In genomic region chr6:41901882-41902519, GRCh38 we compare ENCODE assay signal across 8 cellular contexts. TPM values are rescaled to one million over a fixed set of nuclear protein-coding genes. Genes with fewer than 3 reads are reported as not detected.
DNase-seq lines count a peak whose midpoint lies in the region; ATAC-seq and TF ChIP-seq lines count a peak whose summit lies in the region.

No MANE protein-coding gene starts in this region.

- H3K4me3 ChIP-seq in OCI-LY3 (ENCODE audit: low read length) (no peak overlapping the region), mucosa of descending colon (no peak overlapping the region)

- CTCF ChIA-PET in activated naive CD4-positive, alpha-beta T cell treated with anti-CD3 and anti-CD28 coated beads for 36 hours (lab: Charles Lee): interaction anchor here (0.7 to 4.2 kb wide), 5 partner anchors 55 to 1268 kb away, joined by 3 to 32 read pairs (median 3); no protein-coding TSS in a partner anchor

- H3K36me3 ChIP-seq in OCI-LY3 (replicated peaks; ENCODE audit: low read depth, low read length) (peaks cover 25% of the 10 kb centered on the region), mucosa of descending colon (ENCODE audit: low read depth) (peaks cover 3% of the 10 kb centered on the region)

- no peak overlapping the region for H2AFZ ChIP-seq in OCI-LY3 (ENCODE audit: low read depth, low read length)

- no peak overlapping the region for H3K27ac Mint-ChIP-seq in activated naive CD4-positive, alpha-beta T cell treated with anti-CD3 and anti-CD28 coated beads for 36 hours
- H3K27ac Mint-ChIP-seq in stimulated activated memory B cell treated with anti-CD40 and anti-IgM and Interleukin-4, amounts not matched to agents 10 μg/mL and 1 μg/mL and 100 μg/mL, for 72 hours: no peak overlapping the region

- H3K79me2 ChIP-seq in OCI-LY3 (ENCODE audit: low read length): no peaks in the 10 kb centered on the region

- H3K9me3 ChIP-seq in OCI-LY3 (ENCODE audit: insufficient read depth, low read length) (no peaks in the 10 kb centered on the region), mucosa of descending colon (no peaks in the 10 kb centered on the region)

- ATAC-seq in mucosa of descending colon (peak; percentile 30), GM19328 (IDR thresholded peaks at IDR 0.05; ENCODE audit: unreplicated experiment) (no peak)
- no peak for ATAC-seq in stimulated activated memory B cell treated with anti-CD40 and anti-IgM and Interleukin-4, amounts not matched to agents 10 μg/mL and 1 μg/mL and 100 μg/mL, for 72 hours

- intact Hi-C loops in activated naive CD4-positive, alpha-beta T cell treated with anti-CD3 and anti-CD28 coated beads for 36 hours (cut with micrococcal nuclease): loop anchor here (1.0 kb wide), 2 partner anchors 142 to 146 kb away; no protein-coding TSS in a partner anchor
- intact Hi-C loops in mucosa of descending colon (cut with DNase I, micrococcal nuclease): no loop called here

- TF ChIP-seq CTCF in GM10266 (IDR thresholded peaks at IDR 0.05; ENCODE audit: control insufficient read depth, insufficient read depth, low read depth, missing control alignments) (peak; percentile 39), OCI-LY3 (IDR thresholded peaks at IDR 0.05; ENCODE audit: low read depth, low read length) (peak; percentile 44), mucosa of descending colon (IDR thresholded peaks at IDR 0.05) (no peak)

- no peak overlapping the region for H3K4me2 ChIP-seq in OCI-LY3 (ENCODE audit: low read length)

- no peaks in the 10 kb centered on the region for H3K9me3 Mint-ChIP-seq in activated naive CD4-positive, alpha-beta T cell treated with anti-CD3 and anti-CD28 coated beads for 36 hours
- no peaks in the 10 kb centered on the region for H3K9me3 Mint-ChIP-seq in stimulated activated memory B cell treated with anti-CD40 and anti-IgM and Interleukin-4, amounts not matched to agents 10 μg/mL and 1 μg/mL and 100 μg/mL, for 72 hours

- H3K4me1 Mint-ChIP-seq in activated naive CD4-positive, alpha-beta T cell treated with anti-CD3 and anti-CD28 coated beads for 36 hours (ENCODE audit: low read depth): peaks cover 16% of the 10 kb centered on the region
- H3K4me1 Mint-ChIP-seq in stimulated activated memory B cell treated with anti-CD40 and anti-IgM and Interleukin-4, amounts not matched to agents 10 μg/mL and 1 μg/mL and 100 μg/mL, for 72 hours: no peaks in the 10 kb centered on the region

- DNase-seq in GM10266 (ENCODE audit: extremely low spot score) (peak; percentile 42), mucosa of descending colon (peak in 1 of 3 donors; percentile 39), NCI-H524 treated with DMSO at 0.1 percent for 48 hours (lab: John Stamatoyannopoulos, UW) (no peak), SIG-M5 treated with dmso at 0.1 percent for 504 hours (lab: John Stamatoyannopoulos, UW; ENCODE audit: unreplicated experiment) (no peak)
- DNase-seq in activated naive CD4-positive, alpha-beta T cell treated with anti-CD3 and anti-CD28 coated beads for 36 hours: peak; percentile 82

- no peaks in the 10 kb centered on the region for H4K20me1 ChIP-seq in OCI-LY3 (ENCODE audit: insufficient read depth, low read length)

- no peak overlapping the region for H3K27ac ChIP-seq in OCI-LY3 (ENCODE audit: low read length)

- H3K4me3 Mint-ChIP-seq in activated naive CD4-positive, alpha-beta T cell treated with anti-CD3 and anti-CD28 coated beads for 36 hours: no peak overlapping the region
- H3K4me3 Mint-ChIP-seq in stimulated activated memory B cell treated with anti-CD40 and anti-IgM and Interleukin-4, amounts not matched to agents 10 μg/mL and 1 μg/mL and 100 μg/mL, for 72 hours: no peak overlapping the region

- no peaks in the 10 kb centered on the region for H3K4me1 ChIP-seq in OCI-LY3 (ENCODE audit: low read length)
- no peaks in the 10 kb centered on the region for H3K4me1 ChIP-seq in mucosa of descending colon (ENCODE audit: low read depth)

- H3K9ac ChIP-seq in OCI-LY3 (ENCODE audit: low read length): no peak overlapping the region

- peaks cover 3% of the 10 kb centered on the region for H3K36me3 Mint-ChIP-seq in activated naive CD4-positive, alpha-beta T cell treated with anti-CD3 and anti-CD28 coated beads for 36 hours (ENCODE audit: low read depth)
- H3K36me3 Mint-ChIP-seq in stimulated activated memory B cell treated with anti-CD40 and anti-IgM and Interleukin-4, amounts not matched to agents 10 μg/mL and 1 μg/mL and 100 μg/mL, for 72 hours: peaks cover 14% of the 10 kb centered on the region

- H3K27me3 Mint-ChIP-seq in activated naive CD4-positive, alpha-beta T cell treated with anti-CD3 and anti-CD28 coated beads for 36 hours (ENCODE audit: low read depth): no peaks in the 10 kb centered on the region
- H3K27me3 Mint-ChIP-seq in stimulated activated memory B cell treated with anti-CD40 and anti-IgM and Interleukin-4, amounts not matched to agents 10 μg/mL and 1 μg/mL and 100 μg/mL, for 72 hours: no peaks in the 10 kb centered on the region

- no peaks in the 10 kb centered on the region for H3K27me3 ChIP-seq in OCI-LY3 (ENCODE audit: low read depth, low read length)

RNA-seq across cellular contexts. Expression of gene USP49, which starts 6.8 kb away (rescaled TPM):
- 1 to 10 TPM; 8.3 to 8.4 TPM for total RNA-seq in activated naive CD4-positive, alpha-beta T cell treated with anti-CD3 and anti-CD28 coated beads for 36 hours
- 1 to 10 TPM; 2.8 to 3.7 (median 3.2) TPM for total RNA-seq in mucosa of descending colon

RNA-seq across cellular contexts. Expression of gene MED20, which starts 18.9 kb away (rescaled TPM):
- total RNA-seq in activated naive CD4-positive, alpha-beta T cell treated with anti-CD3 and anti-CD28 coated beads for 36 hours: 10 to 100 TPM; 24.0 to 27.4 TPM
- 10 to 100 TPM; 15.5 to 21.2 (median 18.6) TPM for total RNA-seq in mucosa of descending colon

RNA-seq across cellular contexts. Expression of gene BYSL, which starts 19.3 kb away (rescaled TPM):
- total RNA-seq in activated naive CD4-positive, alpha-beta T cell treated with anti-CD3 and anti-CD28 coated beads for 36 hours: 10 to 100 TPM; 49.8 TPM
- total RNA-seq in mucosa of descending colon: 10 to 100 TPM in 2 of 3 donors, 1 to 10 TPM in 1; 7.5 to 10.5 (median 10.2) TPM

RNA-seq across cellular contexts. Expression of gene CCND3, which starts 39.6 kb away (rescaled TPM):
- total RNA-seq in activated naive CD4-positive, alpha-beta T cell treated with anti-CD3 and anti-CD28 coated beads for 36 hours: 1,000 to 10,000 TPM; 1,152 to 1,165 TPM
- 10 to 100 TPM; 51.2 to 69.1 (median 60.0) TPM for total RNA-seq in mucosa of descending colon

Comparison
In these comparisons a context has a peak if more than half of its experiments do, and no peak if none do; other contexts are left out.
1. DNase-seq: peak in GM10266 (single experiment) and activated naive CD4-positive, alpha-beta T cell treated with anti-CD3 and anti-CD28 coated beads for 36 hours (single experiment); none in NCI-H524 treated with DMSO at 0.1 percent for 48 hours (single experiment) and SIG-M5 treated with dmso at 0.1 percent for 504 hours (single experiment).
2. RNA of gene BYSL, which starts 19.3 kb away (total RNA-seq): 49.8 TPM in activated naive CD4-positive, alpha-beta T cell treated with anti-CD3 and anti-CD28 coated beads for 36 hours; 7.5 to 10.5 TPM in mucosa of descending colon; every median in the first group is over 4 times any median in the second.